ENCODE assay signal across 1 cellular context in the genomic region with DNA sequence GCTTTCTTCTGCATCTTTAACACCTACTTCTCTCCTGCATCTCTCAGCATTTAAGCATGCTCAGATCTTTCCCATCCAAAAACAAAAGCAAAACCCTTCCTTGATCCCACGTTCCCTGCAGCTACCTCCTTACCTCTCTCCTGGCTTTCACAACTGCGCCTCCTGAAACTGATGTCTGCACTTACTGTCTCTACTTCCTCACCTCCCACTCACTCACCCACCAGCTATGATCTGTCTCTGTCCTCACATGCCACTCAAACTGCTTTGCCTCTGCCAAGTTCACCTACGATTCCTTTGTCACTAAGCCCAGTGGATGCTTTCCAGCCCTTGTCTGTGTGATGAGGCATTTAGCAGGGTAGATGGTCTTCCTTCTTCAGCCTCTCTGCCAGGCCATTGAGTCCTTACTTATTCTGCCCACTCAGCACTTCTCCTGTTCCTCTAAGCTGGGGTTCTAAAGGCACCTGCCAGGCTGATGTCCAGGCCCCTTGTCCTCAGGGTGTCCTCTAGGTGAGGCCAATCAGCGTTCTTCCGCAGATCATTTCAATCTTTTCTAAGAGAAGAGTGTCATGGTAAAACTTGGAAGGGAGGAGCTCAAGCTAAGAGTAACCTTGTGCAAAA.
A peak's percentile ranks its signal among the peaks of the same experiment; 100 is the strongest.
TF ChIP-seq lines count a peak whose summit lies in the region.

No MANE protein-coding gene starts in this region.

TF ChIP-seq in HepG2, 621 proteins besides CTCF, POLR2A, EP300 and RAD21:
- TF ChIP-seq ATF7 (IDR thresholded peaks at IDR 0.05) (no peak), ATF7 (CRISPR knock-in tag; IDR thresholded peaks at IDR 0.05) (no peak), MAFK (conservative IDR thresholded peaks at IDR 0.05 in 1 of 2, IDR thresholded peaks at IDR 0.05 in 1 of 2; ENCODE audit: low read length in 2 of 2) (peak; percentile 86 to 94), MAFF (IDR thresholded peaks at IDR 0.05; ENCODE audit: low read depth, low read length) (peak; percentile 85), ZNF232 (CRISPR knock-in tag; IDR thresholded peaks at IDR 0.05; ENCODE audit: borderline replicate concordance) (no peak)
